Comparison of ENCODE assay signal across 13 cellular contexts in genomic region chr17:5226940-5227878, GRCh38. TPM values are rescaled to one million over a fixed set of nuclear protein-coding genes. Genes with fewer than 3 reads are reported as not detected.
DNase-seq lines count a peak whose midpoint lies in the region; ATAC-seq and TF ChIP-seq lines count a peak whose summit lies in the region.
"Had no signal": no experiment of that assay in that cellular context is flagged by ENCODE, and none has a peak within 500 bp of the region (broad histone marks: within the 10 kb centered on the region; RNA-seq: fewer than 3 reads in every experiment).

No MANE protein-coding gene starts in this region.

- H3K79me2 ChIP-seq in trophoblast cell (ENCODE audit: control insufficient read depth, insufficient read depth, low read length, poor library complexity) = no peaks in the 10 kb centered on the region

- no peak for TF ChIP-seq POLR2A in Peyer's patch (IDR thresholded peaks at IDR 0.05)

- H4K91ac ChIP-seq in trophoblast cell (ENCODE audit: low read depth, low read length) = no peak overlapping the region

- H4K8ac ChIP-seq in trophoblast cell (ENCODE audit: low read depth, low read length) = no peak overlapping the region

- H3K4me2 ChIP-seq in BLaER1 (peak overlapping the region; percentile 28; the same call in 1 of the 2 replicates), trophoblast cell (ENCODE audit: low read length) (no peak overlapping the region)

- no peak overlapping the region for H3K23ac ChIP-seq in trophoblast cell (ENCODE audit: low read length)

- no peak overlapping the region for H4K12ac ChIP-seq in trophoblast cell (ENCODE audit: low read depth, low read length)

- H3K4me3 ChIP-seq in BLaER1 (no peak overlapping the region), Peyer's patch (peak overlapping the region in 1 of 4 donors; percentile 10), lower lobe of right lung (no peak overlapping the region), trophoblast cell (ENCODE audit: low read depth, low read length) (no peak overlapping the region), ascending aorta (no peak overlapping the region)
- H3K4me3 ChIP-seq: colonic mucosa, SJSA1 had no signal

- H4K20me1 ChIP-seq in BLaER1 = no peaks in the 10 kb centered on the region

- no peak overlapping the region for H2AK5ac ChIP-seq in trophoblast cell (ENCODE audit: low read length)

- no peak overlapping the region for H2BK12ac ChIP-seq in trophoblast cell (ENCODE audit: low read length)

- intact Hi-C loops in lower lobe of right lung (cut with DNase I) = no loop called here
- intact Hi-C loops in ascending aorta (cut with DNase I) = no loop called here

- H3K9ac ChIP-seq in BLaER1 = no peak overlapping the region
- H3K9ac ChIP-seq in trophoblast cell (ENCODE audit: low read length) = no peak overlapping the region

- no peak overlapping the region for H2BK120ac ChIP-seq in trophoblast cell (ENCODE audit: insufficient read depth, low read length, poor library complexity)

- H3K9me3 ChIP-seq in BLaER1 (no peaks in the 10 kb centered on the region), Peyer's patch (no peaks in the 10 kb centered on the region), lower lobe of right lung (no peaks in the 10 kb centered on the region), trophoblast cell (ENCODE audit: insufficient read depth, low read depth, low read length) (no peaks in the 10 kb centered on the region), ascending aorta (no peaks in the 10 kb centered on the region)
- H3K9me3 ChIP-seq: colonic mucosa, SJSA1 had no signal

- H3K36me3 ChIP-seq in BLaER1 = no peaks in the 10 kb centered on the region; the same call in 1 of the 2 replicates
- H3K36me3 ChIP-seq in Peyer's patch = peaks cover 0 to 4% (median 0%) of the 10 kb centered on the region in 3 donors
- H3K36me3 ChIP-seq in lower lobe of right lung = peaks cover 12% of the 10 kb centered on the region
- H3K36me3 ChIP-seq in trophoblast cell (ENCODE audit: control insufficient read depth in 1 of 2, insufficient read depth in 2 of 2, low read length in 2 of 2) = no peaks in the 10 kb centered on the region
- peaks cover 9 to 33% of the 10 kb centered on the region in 2 donors for H3K36me3 ChIP-seq in ascending aorta
- H3K36me3 ChIP-seq: colonic mucosa, SJSA1 had no signal

- peak in 2 of 3 donors; percentile 73 to 82 for DNase-seq in Peyer's patch
- peak; percentile 70 for DNase-seq in lower lobe of right lung
- DNase-seq in trophoblast cell = no peak
- no peak for DNase-seq in ascending aorta (ENCODE audit: low spot score in 2 of 2)
- DNase-seq in nucleus accumbens (lab: John Stamatoyannopoulos, UW) = no peak
- DNase-seq: colonic mucosa, HFFc6, NCI-H2171 treated with DMSO at 0.1 percent for 48 hours had no signal

- no peaks in the 10 kb centered on the region for H3K27me3 ChIP-seq in BLaER1
- no peaks in the 10 kb centered on the region for H3K27me3 ChIP-seq in Peyer's patch
- no peaks in the 10 kb centered on the region for H3K27me3 ChIP-seq in lower lobe of right lung (ENCODE audit: low read depth)
- no peaks in the 10 kb centered on the region for H3K27me3 ChIP-seq in trophoblast cell (ENCODE audit: insufficient read depth, low read length)
- H3K27me3 ChIP-seq in ascending aorta = no peaks in the 10 kb centered on the region
- H3K27me3 ChIP-seq: colonic mucosa, SJSA1 had no signal

- H3K27ac ChIP-seq in BLaER1 (no peak overlapping the region), Peyer's patch (peak overlapping the region in 2 of 4 donors; percentile 77 to 89), lower lobe of right lung (no peak overlapping the region), trophoblast cell (ENCODE audit: low read depth, low read length) (no peak overlapping the region), ascending aorta (no peak overlapping the region)
- H3K27ac ChIP-seq: colonic mucosa, SJSA1 had no signal

- no peak overlapping the region for H3K4ac ChIP-seq in trophoblast cell (ENCODE audit: low read depth, low read length)

- H2AFZ ChIP-seq in trophoblast cell (ENCODE audit: insufficient read depth, low read length, poor library complexity) = no peak overlapping the region

- ATAC-seq in GM18867 (IDR thresholded peaks at IDR 0.05; ENCODE audit: unreplicated experiment) = peak; percentile 42
- peak; percentile 91 to 94 for ATAC-seq in lower lobe of right lung
- no peak for ATAC-seq in HG02870 (IDR thresholded peaks at IDR 0.05; ENCODE audit: unreplicated experiment)

- H3K79me1 ChIP-seq in trophoblast cell (ENCODE audit: low read length) = no peaks in the 10 kb centered on the region

- no peak for TF ChIP-seq CTCF in Peyer's patch (IDR thresholded peaks at IDR 0.05)
- TF ChIP-seq CTCF in lower lobe of right lung (IDR thresholded peaks at IDR 0.05) = no peak
- TF ChIP-seq CTCF in ascending aorta (IDR thresholded peaks at IDR 0.05) = no peak

- no CpG with 5 or more reads among the region's 15 CpGs for WGBS in trophoblast cell (ENCODE audit: extremely low coverage, insufficient coverage, insufficient read length)

- peaks cover 21% of the 10 kb centered on the region for H3K4me1 ChIP-seq in BLaER1
- H3K4me1 ChIP-seq in Peyer's patch = peaks cover 0 to 14% (median 0%) of the 10 kb centered on the region in 4 donors
- H3K4me1 ChIP-seq in lower lobe of right lung = peaks cover 50% of the 10 kb centered on the region
- H3K4me1 ChIP-seq in trophoblast cell (ENCODE audit: control insufficient read depth in 1 of 2, insufficient read depth in 2 of 2, low read length in 2 of 2) = peaks cover 5% of the 10 kb centered on the region in 2 experiments
- H3K4me1 ChIP-seq in ascending aorta = no peaks in the 10 kb centered on the region
- H3K4me1 ChIP-seq: colonic mucosa, SJSA1 had no signal

- no peak overlapping the region for H3K14ac ChIP-seq in trophoblast cell (ENCODE audit: low read length)

- no peak overlapping the region for H3K18ac ChIP-seq in trophoblast cell (ENCODE audit: low read length)

- H2BK5ac ChIP-seq in trophoblast cell (ENCODE audit: low read depth, low read length, poor library complexity) = no peak overlapping the region

RNA-seq across cellular contexts. Expression of gene SCIMP, which starts 7.5 kb away (rescaled TPM):
- total RNA-seq in Peyer's patch (10 to 100 TPM in 1 of 4 donors, 1 to 10 TPM in 1, under 1 TPM in 1, not detected in 1; 0.35 to 16.5 (median 1.5) TPM), lower lobe of right lung (35.5 TPM), ascending aorta (0.21 TPM)
- polyA plus RNA-seq in trophoblast cell (2013) = not detected in 2 replicates
- total RNA-seq: HFFc6, HT1080, SJSA1 had no signal

RNA-seq across cellular contexts. Expression of gene ZNF594, which starts 35.5 kb away (rescaled TPM):
- total RNA-seq in Peyer's patch (10 to 100 TPM; 10.2 to 23.9 (median 18.5) TPM), lower lobe of right lung (8.7 TPM), ascending aorta (0.21 TPM)
- polyA plus RNA-seq in trophoblast cell (2013) = 2.3 and 2.5 TPM in 2 replicates

RNA-seq across cellular contexts. Expression of gene RABEP1, which starts 54.9 kb away (rescaled TPM):
- 10 to 100 TPM; 20.5 to 85.0 (median 33.1) TPM for total RNA-seq in Peyer's patch
- 44.2 TPM for total RNA-seq in lower lobe of right lung
- polyA plus RNA-seq in trophoblast cell (2013) = 27.1 and 27.4 TPM in 2 replicates
- 9.3 TPM for total RNA-seq in ascending aorta

Comparison
In these comparisons a context has a peak if more than half of its experiments do, and no peak if none do; other contexts are left out.
1. DNase-seq: peak in Peyer's patch (2 of 3) and lower lobe of right lung (single experiment); none in trophoblast cell (0 of 2), ascending aorta (0 of 2) and nucleus accumbens (0 of 56).